ENCODE assay signal across 1 cellular context in the genomic region with DNA sequence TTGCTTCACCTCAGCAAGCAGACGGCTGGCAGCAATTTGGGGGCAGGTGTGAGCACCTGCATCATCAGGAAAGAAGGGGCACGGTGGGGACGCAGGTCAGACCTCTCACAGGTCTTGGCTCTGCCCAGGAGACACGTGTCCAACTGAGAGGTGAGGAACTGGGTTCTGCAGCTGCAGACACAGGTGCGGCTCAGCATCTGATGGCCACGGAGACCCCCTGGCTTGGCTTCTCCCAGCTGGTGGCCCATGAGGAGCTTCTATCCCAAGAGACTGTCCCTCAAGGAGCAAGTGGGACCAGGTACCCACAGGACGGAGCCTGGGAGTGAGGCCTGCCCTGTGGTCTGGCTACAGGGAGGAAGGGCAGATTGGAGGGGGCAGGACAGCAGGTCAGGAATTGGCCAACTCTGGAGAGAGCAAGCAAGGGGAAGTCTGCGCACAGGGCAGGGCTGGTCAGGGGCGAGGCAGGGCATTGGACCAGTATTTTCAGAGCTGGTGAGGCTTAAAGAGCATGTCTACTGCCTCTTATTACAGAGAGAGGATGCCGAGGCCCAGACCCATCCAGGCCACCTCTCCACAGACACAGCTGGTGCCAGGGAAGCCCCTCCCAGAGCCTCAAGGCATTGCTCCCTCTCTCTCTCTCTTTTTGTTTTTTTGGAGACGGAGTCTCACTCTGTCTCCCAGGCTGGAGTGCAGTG.
TF ChIP-seq lines count a peak whose summit lies in the region.

No MANE protein-coding gene starts in this region.

TF ChIP-seq in IMR-90, 13 proteins besides CTCF, POLR2A, EP300 and RAD21:
- TF ChIP-seq MAZ (IDR thresholded peaks at IDR 0.05; ENCODE audit: borderline replicate concordance, low read depth, low read length): no peak
- no peak for TF ChIP-seq FOS (IDR thresholded peaks at IDR 0.05; ENCODE audit: low read depth, low read length)
- TF ChIP-seq, protein P1, sequence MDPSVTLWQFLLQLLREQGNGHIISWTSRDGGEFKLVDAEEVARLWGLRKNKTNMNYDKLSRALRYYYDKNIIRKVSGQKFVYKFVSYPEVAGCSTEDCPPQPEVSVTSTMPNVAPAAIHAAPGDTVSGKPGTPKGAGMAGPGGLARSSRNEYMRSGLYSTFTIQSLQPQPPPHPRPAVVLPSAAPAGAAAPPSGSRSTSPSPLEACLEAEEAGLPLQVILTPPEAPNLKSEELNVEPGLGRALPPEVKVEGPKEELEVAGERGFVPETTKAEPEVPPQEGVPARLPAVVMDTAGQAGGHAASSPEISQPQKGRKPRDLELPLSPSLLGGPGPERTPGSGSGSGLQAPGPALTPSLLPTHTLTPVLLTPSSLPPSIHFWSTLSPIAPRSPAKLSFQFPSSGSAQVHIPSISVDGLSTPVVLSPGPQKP (IDR thresholded peaks at IDR 0.05; ENCODE audit: borderline replicate concordance, low read depth, low read length): no peak
- no peak for TF ChIP-seq RFX5 (IDR thresholded peaks at IDR 0.05; ENCODE audit: low read depth, low read length)
- no peak for TF ChIP-seq NFE2L2 (IDR thresholded peaks at IDR 0.05; ENCODE audit: low read depth, low read length)
- TF ChIP-seq RCOR1 (IDR thresholded peaks at IDR 0.05; ENCODE audit: insufficient replicate concordance, low read length): no peak
- TF ChIP-seq CHD1 (IDR thresholded peaks at IDR 0.05; ENCODE audit: low read depth, low read length): no peak
- no peak for TF ChIP-seq CEBPB (IDR thresholded peaks at IDR 0.05; ENCODE audit: low read depth, low read length)
- no peak for TF ChIP-seq SMC3 (IDR thresholded peaks at IDR 0.05; ENCODE audit: low read depth, low read length)
- TF ChIP-seq MAFK (IDR thresholded peaks at IDR 0.05; ENCODE audit: low read depth, low read length): no peak
- no peak for TF ChIP-seq BHLHE40 (IDR thresholded peaks at IDR 0.05; ENCODE audit: low read depth, low read length)
- no peak for TF ChIP-seq MXI1 (IDR thresholded peaks at IDR 0.05; ENCODE audit: borderline replicate concordance, low read depth, low read length)
